17 cellular contexts compared by ENCODE assay signal in the genomic region with DNA sequence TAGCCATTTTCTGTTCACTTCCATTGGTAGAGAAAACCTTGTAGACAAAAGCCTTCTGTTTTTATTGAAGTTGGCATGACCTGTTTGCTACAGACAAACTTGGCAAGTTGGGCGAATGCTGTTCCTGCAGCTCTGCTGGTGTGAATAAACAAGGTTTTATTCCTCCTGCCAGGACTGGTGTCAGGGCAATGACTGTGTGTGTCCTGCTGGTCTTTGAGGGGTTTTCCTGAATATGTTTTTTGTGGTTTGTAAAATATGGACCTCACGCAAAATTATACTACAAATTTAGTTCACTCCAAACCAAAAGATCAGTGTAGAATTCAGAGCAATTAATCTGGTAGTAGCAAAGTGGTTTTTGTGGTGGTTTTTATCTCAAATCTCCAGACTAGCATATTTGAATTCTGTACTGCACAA.
DNase-seq lines count a peak whose midpoint lies in the region; ATAC-seq and TF ChIP-seq lines count a peak whose summit lies in the region.
"Had no signal": no experiment of that assay in that cellular context is flagged by ENCODE, and none has a peak within 500 bp of the region (broad histone marks: within the 10 kb centered on the region; RNA-seq: fewer than 3 reads in every experiment).

No MANE protein-coding gene starts in this region.

- 29 to 41% methylated on average over 2 of the region's 2 CpGs for WGBS in body of pancreas, 2 donors
- 73% methylated on average over 2 of the region's 2 CpGs for WGBS in hepatocyte (ENCODE audit: low lambda C conversion rate, missing lambda C conversion rate)

- ATAC-seq in body of pancreas (peak; percentile 56), HG02973 (IDR thresholded peaks at IDR 0.05; ENCODE audit: unreplicated experiment) (no peak), HG03469 (IDR thresholded peaks at IDR 0.05; ENCODE audit: unreplicated experiment) (no peak), GM21515 (IDR thresholded peaks at IDR 0.05; ENCODE audit: unreplicated experiment) (no peak)
- peak; percentile 50 to 58 for ATAC-seq in naive thymus-derived CD8-positive, alpha-beta T cell
- ATAC-seq: activated CD8-positive, alpha-beta T cell treated with anti-CD3 and anti-CD28 coated beads for 36 hours; activated T-cell treated with anti-CD3 and anti-CD28 coated beads, Interleukin-2, amount 50 U/mL, for 72 hours had no signal

- in situ Hi-C loops in G401 (cut with HindIII; ENCODE audit: low sequenced_read_pairs): no loop called here

- no peak overlapping the region for H3K4me3 ChIP-seq in body of pancreas
- no peak overlapping the region for H3K4me3 ChIP-seq in hepatocyte
- H3K4me3 ChIP-seq: spleen, tibial nerve had no signal

- H3K27ac Mint-ChIP-seq in naive thymus-derived CD8-positive, alpha-beta T cell: peak overlapping the region in 8 of 10 donors; percentile 1 to 77 (median 20)
- H3K27ac Mint-ChIP-seq: activated CD8-positive, alpha-beta T cell treated with anti-CD3 and anti-CD28 coated beads for 36 hours; activated T-cell treated with anti-CD3 and anti-CD28 coated beads, Interleukin-2, amount 50 U/mL, for 72 hours had no signal

- H3K27me3 ChIP-seq in body of pancreas (no peaks in the 10 kb centered on the region), hepatocyte (no peaks in the 10 kb centered on the region)
- H3K27me3 ChIP-seq: spleen, tibial nerve had no signal

- H3K36me3 Mint-ChIP-seq in naive thymus-derived CD8-positive, alpha-beta T cell: peaks cover 0 to 8% (median 6%) of the 10 kb centered on the region in 3 donors

- H3K9me2 ChIP-seq in hepatocyte (replicated peaks; ENCODE audit: insufficient read depth): no peaks in the 10 kb centered on the region

- H3K27me3 Mint-ChIP-seq in naive thymus-derived CD8-positive, alpha-beta T cell: no peaks in the 10 kb centered on the region
- H3K27me3 Mint-ChIP-seq: activated CD8-positive, alpha-beta T cell treated with anti-CD3 and anti-CD28 coated beads for 36 hours had no signal

- POLR2A ChIA-PET in naive thymus-derived CD8-positive, alpha-beta T cell (lab: Charles Lee): no interaction called here

- H3K9me3 Mint-ChIP-seq in naive thymus-derived CD8-positive, alpha-beta T cell: peaks cover 0 to 1% (median 0%) of the 10 kb centered on the region in 9 donors
- H3K9me3 Mint-ChIP-seq: activated CD8-positive, alpha-beta T cell treated with anti-CD3 and anti-CD28 coated beads for 36 hours; activated T-cell treated with anti-CD3 and anti-CD28 coated beads, Interleukin-2, amount 50 U/mL, for 72 hours had no signal

- H3K4me1 ChIP-seq in body of pancreas: peaks cover 29% of the 10 kb centered on the region
- peaks cover 5% of the 10 kb centered on the region for H3K4me1 ChIP-seq in hepatocyte (ENCODE audit: insufficient read depth)
- H3K4me1 ChIP-seq: tibial nerve had no signal

- no peak overlapping the region for H3K4me2 ChIP-seq in hepatocyte

- H3K9me3 ChIP-seq in body of pancreas (no peaks in the 10 kb centered on the region), hepatocyte (ENCODE audit: low read depth) (no peaks in the 10 kb centered on the region)
- H3K9me3 ChIP-seq: spleen, tibial nerve had no signal

- intact Hi-C loops in body of pancreas (cut with DNase I): no loop called here

- peak overlapping the region; percentile 9 to 69 (median 34) for H3K27ac ChIP-seq in body of pancreas
- H3K27ac ChIP-seq in hepatocyte: no peak overlapping the region
- H3K27ac ChIP-seq: spleen, tibial nerve, WERI-Rb-1 had no signal

- H3K4me3 Mint-ChIP-seq in naive thymus-derived CD8-positive, alpha-beta T cell: peak overlapping the region in 2 of 10 donors; percentile 30 to 50
- H3K4me3 Mint-ChIP-seq: activated CD8-positive, alpha-beta T cell treated with anti-CD3 and anti-CD28 coated beads for 36 hours; activated T-cell treated with anti-CD3 and anti-CD28 coated beads, Interleukin-2, amount 50 U/mL, for 72 hours had no signal

- TF ChIP-seq CTCF in body of pancreas (IDR thresholded peaks at IDR 0.05) (no peak), hepatocyte (IDR thresholded peaks at IDR 0.05; ENCODE audit: poor library complexity) (no peak)

- DNase-seq in G401 (ENCODE audit: low spot score) (peak; percentile 76), NCI-H1092 treated with DMSO at 0.1 percent for 48 hours (lab: John Stamatoyannopoulos, UW) (peak; percentile 7), body of pancreas (peak; percentile 26 to 60 (median 48)), hepatocyte (ENCODE audit: low spot score) (no peak)
- peak in 2 of 10 donors; percentile 16 to 18 for DNase-seq in naive thymus-derived CD8-positive, alpha-beta T cell
- DNase-seq: activated CD8-positive, alpha-beta T cell treated with anti-CD3 and anti-CD28 coated beads for 36 hours; activated T-cell treated with anti-CD3 and anti-CD28 coated beads, Interleukin-2, amount 50 U/mL, for 72 hours; GDM1; NCI-H1436; NCI-H2171 treated with DMSO at 0.1 percent for 48 hours; RPMI8226; spleen; WERI-Rb-1 had no signal

- H3K79me2 ChIP-seq in hepatocyte: no peaks in the 10 kb centered on the region

- peaks cover 20 to 45% (median 33%) of the 10 kb centered on the region in 4 donors for H3K4me1 Mint-ChIP-seq in naive thymus-derived CD8-positive, alpha-beta T cell

- no peak for TF ChIP-seq POLR2A in body of pancreas (IDR thresholded peaks at IDR 0.05)

- H4K20me1 ChIP-seq in hepatocyte (ENCODE audit: insufficient read depth, poor library complexity, severe bottlenecking): no peaks in the 10 kb centered on the region

- H3K36me3 ChIP-seq in body of pancreas (replicated peaks in 1 of 2; ENCODE audit: insufficient read depth in 1 of 2, low read depth in 2 of 2): no peaks in the 10 kb centered on the region
- no peaks in the 10 kb centered on the region for H3K36me3 ChIP-seq in hepatocyte (replicated peaks; ENCODE audit: insufficient read depth, low read depth)
- H3K36me3 ChIP-seq: WERI-Rb-1 had no signal

- no peak overlapping the region for H2AFZ ChIP-seq in hepatocyte

Comparison
In these comparisons a context has a peak if more than half of its experiments do, and no peak if none do; other contexts are left out.
1. ATAC-seq: peak in body of pancreas (single experiment) and naive thymus-derived CD8-positive, alpha-beta T cell (2 of 2); none in HG02973 (single experiment), HG03469 (single experiment) and GM21515 (single experiment).